In the genomic region with DNA sequence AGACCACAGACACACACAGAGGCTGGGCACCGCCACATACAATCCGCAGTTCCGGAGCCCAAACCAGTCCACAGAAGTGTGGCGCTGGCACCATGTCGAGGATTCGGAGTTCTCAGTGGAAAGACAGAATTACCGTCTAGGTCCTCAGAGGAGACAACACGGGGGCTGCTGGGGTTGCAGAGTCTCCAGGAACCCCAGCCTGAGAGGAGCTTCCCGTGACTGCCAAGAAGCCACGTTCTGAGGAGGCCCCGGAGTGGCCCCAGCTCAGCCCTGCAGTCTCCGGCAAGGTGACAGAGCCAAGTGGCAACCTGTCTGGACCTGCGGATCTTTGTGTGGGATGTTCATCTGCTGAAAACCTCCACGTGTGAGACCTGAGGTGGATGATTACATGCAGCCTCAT, we compare ENCODE assay signal across 22 cellular contexts.
"Had no signal": no experiment of that assay in that cellular context is flagged by ENCODE, and none has a peak within 500 bp of the region (broad histone marks: within the 10 kb centered on the region; RNA-seq: fewer than 3 reads in every experiment).

No MANE protein-coding gene starts in this region.

- ATAC-seq: gastroesophageal sphincter; natural killer cell treated with Interleukin-12 subunit alpha and Interleukin-12 subunit beta and Interleukin-15 and Interleukin-18, amount 100 ng/mL, for 72 hours; stimulated activated naive B cell treated with anti-CD40 and anti-IgM and Interleukin-4, amounts not matched to agents 10 μg/mL and 1 μg/mL and 100 μg/mL, for 72 hours; stimulated activated naive CD8-positive, alpha-beta T cell treated with anti-CD3 and anti-CD28 coated beads, Interleukin-15, amount 100 ng/mL, for 72 hours had no signal

- H3K4me1 ChIP-seq: esophagus squamous epithelium, neural progenitor cell, testis, tibial nerve had no signal

- H3K27me3 ChIP-seq: esophagus squamous epithelium, gastroesophageal sphincter, neural progenitor cell, pancreas, right lobe of liver, testis, tibial nerve had no signal

- H3K36me3 ChIP-seq: neural progenitor cell had no signal

- H3K4me3 ChIP-seq: esophagus squamous epithelium, gastroesophageal sphincter, lung, neural progenitor cell, pancreas, right lobe of liver, testis, tibial nerve had no signal

- H3K9me3 ChIP-seq: esophagus squamous epithelium, gastroesophageal sphincter, pancreas, right lobe of liver, testis, tibial nerve had no signal

- DNase-seq: central memory CD4-positive, alpha-beta T cell; effector memory CD4-positive, alpha-beta T cell; esophagus squamous epithelium; foreskin fibroblast; hippocampal formation; mesenchymal stem cell; midbrain; nucleus accumbens; right lobe of liver; stimulated activated CD4-positive, alpha-beta T cell treated with anti-CD3 and anti-CD28 coated beads, Interleukin-15, amount 100 ng/mL, for 24 hours; stimulated activated CD4-positive, alpha-beta T cell treated with anti-CD3 and anti-CD28 coated beads, Interleukin-1b, Interleukin-23, amount 100 ng/mL, for 48 hours; stimulated activated CD4-positive, alpha-beta T cell treated with anti-CD3 and anti-CD28 coated beads, Interleukin-4, amount 100 ng/mL, for 24 hours; stimulated activated naive B cell treated with anti-CD40 and anti-IgM and Interleukin-4, amounts not matched to agents 10 μg/mL and 1 μg/mL and 100 μg/mL, for 72 hours; stimulated activated naive CD8-positive, alpha-beta T cell treated with anti-CD3 and anti-CD28 coated beads, Interleukin-15, amount 100 ng/mL, for 72 hours; testis had no signal

- H3K27ac ChIP-seq: epithelial cell of prostate, esophagus squamous epithelium, gastroesophageal sphincter, neural progenitor cell, pancreas, right lobe of liver, testis, tibial nerve had no signal
